Comparison of ENCODE assay signal across 8 cellular contexts in genomic region chr1:151347523-151348246, GRCh38. TPM values are rescaled to one million over a fixed set of nuclear protein-coding genes. Genes with fewer than 3 reads are reported as not detected.
A peak's percentile ranks its signal among the peaks of the same experiment; 100 is the strongest.
DNase-seq lines count a peak whose midpoint lies in the region; TF ChIP-seq lines count a peak whose summit lies in the region.

No MANE protein-coding gene starts in this region.

- no peaks in the 10 kb centered on the region for H3K9me3 Mint-ChIP-seq in osteocyte (ENCODE audit: unreplicated experiment)

- peak overlapping the region; percentile 52; the same call in 1 of the 2 replicates for H3K4me3 ChIP-seq in GM08714 (ENCODE audit: low read length)
- peak overlapping the region; percentile 81; the same call in 1 of the 2 replicates for H3K4me3 ChIP-seq in LNCaP clone FGC (ENCODE audit: low read depth, low read length)
- H3K4me3 ChIP-seq in ectodermal cell (ENCODE audit: insufficient read depth, low read depth, low read length), result peak overlapping the region; percentile 32

- peaks cover 17% of the 10 kb centered on the region for H3K4me1 Mint-ChIP-seq in osteocyte (ENCODE audit: unreplicated experiment)

- H3K27me3 Mint-ChIP-seq in osteocyte (ENCODE audit: unreplicated experiment), result no peaks in the 10 kb centered on the region

- peaks cover 6% of the 10 kb centered on the region for H3K4me1 ChIP-seq in ectodermal cell (ENCODE audit: control insufficient read depth, insufficient read depth, low read length)

- 27 to 31% methylated on average over 10 to 11 of the region's 12 CpGs for WGBS in ectodermal cell, 2 experiments

- H3K27me3 ChIP-seq in ectodermal cell (ENCODE audit: control insufficient read depth, insufficient read depth, low read length, poor library complexity, severe bottlenecking), result no peaks in the 10 kb centered on the region

- peaks cover 4% of the 10 kb centered on the region for H3K36me3 Mint-ChIP-seq in osteocyte (ENCODE audit: unreplicated experiment)

- H3K4me3 Mint-ChIP-seq in osteocyte (ENCODE audit: unreplicated experiment), result peak overlapping the region; percentile 95

- DNase-seq in LNCaP clone FGC (ENCODE audit: low read depth) (no peak), osteocyte (ENCODE audit: extremely low spot score, unreplicated experiment) (no peak), NCI-H2081 (lab: John Stamatoyannopoulos, UW) (no peak), NCI-H2171 treated with DMSO at 0.1 percent for 48 hours (lab: John Stamatoyannopoulos, UW) (no peak), OCI-M2 (lab: John Stamatoyannopoulos, UW; ENCODE audit: unreplicated experiment) (no peak)
- DNase-seq in stimulated activated CD4-positive, alpha-beta T cell treated with anti-CD3 and anti-CD28 coated beads, Interleukin-4, amount 100 ng/mL, for 24 hours, result no peak

- H3K36me3 ChIP-seq in ectodermal cell (ENCODE audit: control insufficient read depth, insufficient read depth, low read length), result peaks cover 24% of the 10 kb centered on the region

- no peaks in the 10 kb centered on the region for H3K9me3 ChIP-seq in ectodermal cell (ENCODE audit: control insufficient read depth, low read length)

- TF ChIP-seq CTCF in LNCaP clone FGC (IDR thresholded peaks at IDR 0.05; ENCODE audit: control insufficient read depth, extremely low read depth, insufficient read depth), result no peak
- TF ChIP-seq CTCF in osteocyte (IDR thresholded peaks at IDR 0.05), result no peak

- H3K27ac Mint-ChIP-seq in osteocyte (ENCODE audit: unreplicated experiment), result peak overlapping the region; percentile 97

- peak overlapping the region; percentile 100 for H3K27ac ChIP-seq in ectodermal cell (ENCODE audit: insufficient read depth, low read depth, low read length, poor library complexity, severe bottlenecking)

RNA-seq across cellular contexts. Expression of gene RFX5, which starts 0.6 kb away (rescaled TPM):
- polyA plus RNA-seq in ectodermal cell (2013, experiment 1 of 4), result 88.2 TPM
- 93.7 TPM for polyA plus RNA-seq in ectodermal cell (2013, experiment 2 of 4)
- polyA plus RNA-seq in ectodermal cell (2013, experiment 3 of 4), result 76.4 TPM
- polyA plus RNA-seq in ectodermal cell (2013, experiment 4 of 4), result 87.8 TPM
- 36.7 and 37.9 TPM in 2 replicates for total RNA-seq in osteocyte

RNA-seq across cellular contexts. Expression of gene PI4KB, which starts 20.5 kb away (rescaled TPM):
- 46.0 TPM for polyA plus RNA-seq in ectodermal cell (2013, experiment 1 of 4)
- 44.1 TPM for polyA plus RNA-seq in ectodermal cell (2013, experiment 2 of 4)
- polyA plus RNA-seq in ectodermal cell (2013, experiment 3 of 4), result 33.3 TPM
- 35.1 TPM for polyA plus RNA-seq in ectodermal cell (2013, experiment 4 of 4)
- 66.9 and 74.1 TPM in 2 replicates for total RNA-seq in osteocyte

RNA-seq across cellular contexts. Expression of gene SELENBP1, which starts 24.8 kb away (rescaled TPM):
- polyA plus RNA-seq in ectodermal cell (2013, experiment 1 of 4), result 71.7 TPM
- polyA plus RNA-seq in ectodermal cell (2013, experiment 2 of 4), result 76.0 TPM
- 57.0 TPM for polyA plus RNA-seq in ectodermal cell (2013, experiment 3 of 4)
- polyA plus RNA-seq in ectodermal cell (2013, experiment 4 of 4), result 68.5 TPM
- total RNA-seq in osteocyte, result 8.1 and 10.2 TPM in 2 replicates

RNA-seq across cellular contexts. Expression of gene PSMB4, which starts 51.7 kb away (rescaled TPM):
- polyA plus RNA-seq in ectodermal cell (2013, experiment 1 of 4), result 306 TPM
- polyA plus RNA-seq in ectodermal cell (2013, experiment 2 of 4), result 332 TPM
- polyA plus RNA-seq in ectodermal cell (2013, experiment 3 of 4), result 266 TPM
- polyA plus RNA-seq in ectodermal cell (2013, experiment 4 of 4), result 289 TPM
- total RNA-seq in osteocyte, result 272 and 280 TPM in 2 replicates
